Comparison of ENCODE assay signal across 27 cellular contexts in genomic region chr10:34462993-34463392, GRCh38.
"Had no signal": no experiment of that assay in that cellular context is flagged by ENCODE, and none has a peak within 500 bp of the region (broad histone marks: within the 10 kb centered on the region; RNA-seq: fewer than 3 reads in every experiment).

No MANE protein-coding gene starts in this region.

- H3K27me3 ChIP-seq: stomach, suprapubic skin, testis, thyroid gland, tibial artery, tibial nerve, transverse colon, upper lobe of left lung, upper lobe of right lung, uterus, vagina had no signal

- H3K27ac ChIP-seq: stomach, suprapubic skin, testis, thoracic aorta, thyroid gland, tibial artery, tibial nerve, transverse colon, upper lobe of left lung, upper lobe of right lung, uterus, vagina had no signal

- FAIRE-seq: urothelium cell line had no signal

- H3K4me3 ChIP-seq: stomach, suprapubic skin, testis, thoracic aorta, thyroid gland, tibial artery, tibial nerve, transverse colon, upper lobe of left lung, upper lobe of right lung, uterus, vagina had no signal

- H3K36me3 ChIP-seq: thoracic aorta, thyroid gland, tibial artery, tibial nerve, transverse colon, upper lobe of left lung, upper lobe of right lung, uterus had no signal

- ATAC-seq: stimulated activated effector memory CD8-positive, alpha-beta T cell treated with anti-CD3 and anti-CD28 coated beads, Interleukin-12 subunit alpha, Interleukin-12 subunit beta, amount 100 ng/mL, for 72 hours; stimulated activated memory B cell treated with anti-CD40 and anti-IgM and Interleukin-4, amounts not matched to agents 10 μg/mL and 1 μg/mL and 100 μg/mL, for 72 hours; stimulated activated naive B cell treated with anti-CD40 and anti-IgM and Interleukin-4, amounts not matched to agents 10 μg/mL and 1 μg/mL and 100 μg/mL, for 72 hours; stimulated activated naive CD8-positive, alpha-beta T cell treated with anti-CD3 and anti-CD28 coated beads, Interleukin-15, amount 100 ng/mL, for 72 hours; stimulated activated naive CD8-positive, alpha-beta T cell treated with anti-CD3 and anti-CD28 coated beads, Interleukin-15, Interleukin-2, amounts not matched to agents 100 U/mL and 50 U/mL, for 24 hours; upper lobe of right lung had no signal

- H3K4me1 ChIP-seq: stomach, suprapubic skin, testis, thyroid gland, tibial nerve, transverse colon, upper lobe of right lung, uterus, vagina had no signal

- DNase-seq: stimulated activated CD4-positive, alpha-beta T cell treated with anti-CD3 and anti-CD28 coated beads, Interleukin-2, amount 100 ng/mL, for 48 hours; stimulated activated CD4-positive, alpha-beta T cell treated with anti-CD3 and anti-CD28 coated beads, Interleukin-4, amount 100 ng/mL, for 1 hour; stimulated activated CD4-positive, alpha-beta T cell treated with anti-CD3 and anti-CD28 coated beads, Interleukin-4, amount 100 ng/mL, for 24 hours; stimulated activated CD4-positive, alpha-beta T cell treated with anti-CD3 and anti-CD28 coated beads, Interleukin-4, amount 100 ng/mL, for 4 hours; stimulated activated CD8-positive, alpha-beta memory T cell treated with anti-CD3 and anti-CD28 coated beads, Interleukin-4, amount 100 ng/mL, for 48 hours; stimulated activated naive B cell treated with anti-CD40 and anti-IgM and Interleukin-4, amounts not matched to agents 10 μg/mL and 1 μg/mL and 100 μg/mL, for 72 hours; stimulated activated naive CD4-positive, alpha-beta T cell; stimulated activated naive CD4-positive, alpha-beta T cell treated with Interleukin-2 at 50 U/mL for 16 hours; stimulated activated naive CD8-positive, alpha-beta T cell treated with anti-CD3 and anti-CD28 coated beads, Interleukin-15, amount 100 ng/mL, for 72 hours; stimulated activated naive CD8-positive, alpha-beta T cell treated with anti-CD3 and anti-CD28 coated beads, Interleukin-15, Interleukin-2, amounts not matched to agents 100 U/mL and 50 U/mL, for 24 hours; stomach; substantia nigra; testis; thyroid gland; tibial artery; transverse colon; trophoblast cell; upper lobe of left lung; upper lobe of right lung; uterus had no signal

- H3K9me3 ChIP-seq: stomach, suprapubic skin, testis, thoracic aorta, thyroid gland, tibial artery, tibial nerve, transverse colon, upper lobe of left lung, upper lobe of right lung, uterus, vagina had no signal
